ENCODE assay signal across 8 cellular contexts in the genomic region with DNA sequence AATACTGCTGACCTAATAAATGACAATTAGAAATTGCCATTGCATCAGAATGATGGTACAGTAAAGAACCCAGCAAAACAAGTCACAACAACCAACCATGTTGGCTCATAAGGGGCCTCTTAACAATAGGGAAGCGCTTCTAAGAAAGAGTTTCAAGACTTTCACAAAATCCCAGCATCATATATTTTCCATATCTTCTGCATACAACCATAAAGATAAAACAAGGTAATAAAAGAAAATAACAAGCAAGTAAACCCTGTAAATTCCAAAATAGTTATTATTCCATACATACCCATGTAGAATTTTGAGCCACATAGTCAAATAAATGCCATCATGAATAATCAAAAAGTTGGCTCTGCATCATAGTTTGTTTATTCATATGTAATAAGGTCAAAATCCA.
"Had no signal": no experiment of that assay in that cellular context is flagged by ENCODE, and none has a peak within 500 bp of the region (broad histone marks: within the 10 kb centered on the region; RNA-seq: fewer than 3 reads in every experiment).

No MANE protein-coding gene starts in this region.

- H3K27ac ChIP-seq: HL-60, KMS-11 had no signal

- DNase-seq: IMR-90, KBM-7, KG1 had no signal

- H3K4me3 ChIP-seq: K562 had no signal

- H3K4me2 ChIP-seq: KMS-11 had no signal

- H3K9me3 Mint-ChIP-seq: IgD-negative memory B cell had no signal

- H3K27ac Mint-ChIP-seq: IgD-negative memory B cell had no signal

- H3K9ac ChIP-seq: KMS-11 had no signal

- ATAC-seq: HepG2, K562 had no signal
